2 cellular contexts compared by ENCODE assay signal in genomic region chr15:100113351-100114075, GRCh38.
TF ChIP-seq lines count a peak whose summit lies in the region.

No MANE protein-coding gene starts in this region.

TF ChIP-seq in IMR-90, 13 proteins besides CTCF, POLR2A, EP300 and RAD21:
- TF ChIP-seq RCOR1 (IDR thresholded peaks at IDR 0.05; ENCODE audit: insufficient replicate concordance, low read length) (no peak), SMC3 (IDR thresholded peaks at IDR 0.05; ENCODE audit: low read depth, low read length) (no peak), FOS (IDR thresholded peaks at IDR 0.05; ENCODE audit: low read depth, low read length) (no peak), BHLHE40 (IDR thresholded peaks at IDR 0.05; ENCODE audit: low read depth, low read length) (no peak), MAZ (IDR thresholded peaks at IDR 0.05; ENCODE audit: borderline replicate concordance, low read depth, low read length) (no peak)
- TF ChIP-seq, protein P1, sequence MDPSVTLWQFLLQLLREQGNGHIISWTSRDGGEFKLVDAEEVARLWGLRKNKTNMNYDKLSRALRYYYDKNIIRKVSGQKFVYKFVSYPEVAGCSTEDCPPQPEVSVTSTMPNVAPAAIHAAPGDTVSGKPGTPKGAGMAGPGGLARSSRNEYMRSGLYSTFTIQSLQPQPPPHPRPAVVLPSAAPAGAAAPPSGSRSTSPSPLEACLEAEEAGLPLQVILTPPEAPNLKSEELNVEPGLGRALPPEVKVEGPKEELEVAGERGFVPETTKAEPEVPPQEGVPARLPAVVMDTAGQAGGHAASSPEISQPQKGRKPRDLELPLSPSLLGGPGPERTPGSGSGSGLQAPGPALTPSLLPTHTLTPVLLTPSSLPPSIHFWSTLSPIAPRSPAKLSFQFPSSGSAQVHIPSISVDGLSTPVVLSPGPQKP (IDR thresholded peaks at IDR 0.05; ENCODE audit: borderline replicate concordance, low read depth, low read length), result no peak

TF ChIP-seq in endothelial cell of umbilical vein, 7 proteins besides CTCF, POLR2A, EP300 and RAD21:
- TF ChIP-seq, protein P2, sequence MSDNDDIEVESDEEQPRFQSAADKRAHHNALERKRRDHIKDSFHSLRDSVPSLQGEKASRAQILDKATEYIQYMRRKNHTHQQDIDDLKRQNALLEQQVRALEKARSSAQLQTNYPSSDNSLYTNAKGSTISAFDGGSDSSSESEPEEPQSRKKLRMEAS (IDR thresholded peaks at IDR 0.05; ENCODE audit: insufficient read depth, insufficient read length), result no peak
- TF ChIP-seq JUN (IDR thresholded peaks at IDR 0.05; ENCODE audit: borderline replicate concordance, insufficient read depth, insufficient read length, low read depth) (no peak), POLR2AphosphoS5 (IDR thresholded peaks at IDR 0.05; ENCODE audit: insufficient read depth, low read depth, low read length) (no peak), MYC (IDR thresholded peaks at IDR 0.05; ENCODE audit: low read depth, low read length) (no peak), GATA2 (IDR thresholded peaks at IDR 0.05; ENCODE audit: insufficient read depth, insufficient read length, low read depth, low read length) (no peak)
